ENCODE assay signal across 24 cellular contexts in genomic region chr14:92967346-92967926, GRCh38. TPM values are rescaled to one million over a fixed set of nuclear protein-coding genes. Genes with fewer than 3 reads are reported as not detected.
DNase-seq lines count a peak whose midpoint lies in the region; ATAC-seq, FAIRE-seq and TF ChIP-seq lines count a peak whose summit lies in the region.
"Had no signal": no experiment of that assay in that cellular context is flagged by ENCODE, and none has a peak within 500 bp of the region (broad histone marks: within the 10 kb centered on the region; RNA-seq: fewer than 3 reads in every experiment).

No MANE protein-coding gene starts in this region.

- no peak for TF ChIP-seq RAD21 in K562 (CRISPR knock-in tag; conservative IDR thresholded peaks at IDR 0.05 in 1 of 2, IDR thresholded peaks at IDR 0.05 in 1 of 2)

- TF ChIP-seq CTCF in K562 (IDR thresholded peaks at IDR 0.05 in 2 of 3, conservative IDR thresholded peaks at IDR 0.05 in 1 of 3; ENCODE audit: insufficient read depth in 2 of 3, low read depth in 1 of 3, low read length in 3 of 3) (no peak), fibroblast of the aortic adventitia (IDR thresholded peaks at IDR 0.05; ENCODE audit: insufficient read depth, low read length) (no peak)

- H3K9ac ChIP-seq in K562 (ENCODE audit: insufficient read depth in 1 of 2, low read depth in 2 of 2, low read length in 2 of 2), result no peak overlapping the region

- 93% methylated on average over 2 of the region's 2 CpGs for WGBS in K562 (ENCODE audit: insufficient coverage, low coverage, missing lambda C conversion rate)

- BruUV-seq in K562 (replicated peaks; lab: Mats Ljungman, UMichigan), result no TSS peak

- H3K4me3 ChIP-seq in K562 (no peak overlapping the region), fibroblast of the aortic adventitia (ENCODE audit: low read depth, low read length) (no peak overlapping the region)
- H3K4me3 ChIP-seq: SK-N-MC had no signal

- no peak for TF ChIP-seq POLR2A in K562 (conservative IDR thresholded peaks at IDR 0.05)

- H3K79me2 ChIP-seq in K562 (ENCODE audit: control insufficient read depth, insufficient read depth, low read length), result peaks cover 4% of the 10 kb centered on the region; the same call in 1 of the 3 replicates

- FAIRE-seq in K562 (lab: Jason Lieb, UNC), result no peak
- FAIRE-seq: GM12891 had no signal

- intact Hi-C loops in K562 (cut with micrococcal nuclease), result no loop called here

- H3K27me3 ChIP-seq in K562 (ENCODE audit: control insufficient read depth in 2 of 2, insufficient read depth in 2 of 2, low read length in 2 of 2), result no peaks in the 10 kb centered on the region

- DNase-seq in NCI-H446 treated with DMSO at 0.1 percent for 48 hours (lab: John Stamatoyannopoulos, UW) (peak; percentile 27), NCI-H446 (lab: John Stamatoyannopoulos, UW) (no peak), K562 (ENCODE audit: extremely low read depth in 1 of 4, low spot score in 3 of 4) (no peak), fibroblast of the aortic adventitia (ENCODE audit: low read depth) (peak; percentile 63), NCI-H2171 (lab: John Stamatoyannopoulos, UW) (no peak), NCI-H510A (lab: John Stamatoyannopoulos, UW) (no peak)
- DNase-seq: 8988T; Caco-2; CD4-positive, alpha-beta T cell; EL; GOT3; NCI-H1048; NCI-H1436; NCI-H2029; NCI-H748 treated with DMSO at 0.1 percent for 48 hours; OCI-M1; SHP77 had no signal

- H3K9me1 ChIP-seq in K562 (ENCODE audit: control insufficient read depth, insufficient read depth, low read length), result no peaks in the 10 kb centered on the region

- ATAC-seq in K562 (no peak), HG03571 (IDR thresholded peaks at IDR 0.05; ENCODE audit: unreplicated experiment) (no peak), HG03378 (IDR thresholded peaks at IDR 0.05; ENCODE audit: unreplicated experiment) (no peak)

- CTCF ChIA-PET in K562 (lab: Yijun Ruan, JAX; ENCODE audit: low intra/inter-chr PET ratio), result no interaction called here

- no peaks in the 10 kb centered on the region for H4K20me1 ChIP-seq in K562 (replicated peaks; ENCODE audit: control insufficient read depth, insufficient read depth, low read length)

- TF ChIP-seq EP300 in K562 (IDR thresholded peaks at IDR 0.05; ENCODE audit: low read length), result no peak

- no peak overlapping the region for H3K4me2 ChIP-seq in K562 (ENCODE audit: insufficient read depth, low read length)

- in situ Hi-C loops in K562 (cut with MboI), result no loop called here

- H3K9me3 ChIP-seq in K562 (replicated peaks; ENCODE audit: control insufficient read depth, insufficient read depth, low read depth, low read length), result no peaks in the 10 kb centered on the region
- H3K9me3 ChIP-seq: Caco-2 had no signal

- H3K4me1 ChIP-seq in K562 (replicated peaks in 1 of 2; ENCODE audit: control insufficient read depth in 2 of 2, insufficient read depth in 2 of 2, low read length in 2 of 2), result peaks cover 0 to 5% of the 10 kb centered on the region in 2 experiments; a peak in 1 of 5 replicates
- H3K4me1 ChIP-seq: Caco-2 had no signal

- H2AFZ ChIP-seq in K562 (ENCODE audit: low read depth, low read length), result no peak overlapping the region

- POLR2A ChIA-PET in K562 (lab: Yijun Ruan, JAX), result no interaction called here

- H3K27ac ChIP-seq in K562 (ENCODE audit: extremely low read depth, low read depth, low read length), result no peak overlapping the region
- H3K27ac ChIP-seq: SK-N-MC had no signal

- H3K36me3 ChIP-seq in K562 (ENCODE audit: control insufficient read depth, insufficient read depth, low read length), result no peaks in the 10 kb centered on the region

TF ChIP-seq in K562, 482 proteins besides CTCF, POLR2A, EP300 and RAD21:
- no peak for TF ChIP-seq MAFG (tag; conservative IDR thresholded peaks at IDR 0.05)
- peak; percentile 79 for TF ChIP-seq ZNF146 (CRISPR knock-in tag; IDR thresholded peaks at IDR 0.05; ENCODE audit: unreplicated experiment)
- TF ChIP-seq, protein P1, sequence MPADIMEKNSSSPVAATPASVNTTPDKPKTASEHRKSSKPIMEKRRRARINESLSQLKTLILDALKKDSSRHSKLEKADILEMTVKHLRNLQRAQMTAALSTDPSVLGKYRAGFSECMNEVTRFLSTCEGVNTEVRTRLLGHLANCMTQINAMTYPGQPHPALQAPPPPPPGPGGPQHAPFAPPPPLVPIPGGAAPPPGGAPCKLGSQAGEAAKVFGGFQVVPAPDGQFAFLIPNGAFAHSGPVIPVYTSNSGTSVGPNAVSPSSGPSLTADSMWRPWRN (IDR thresholded peaks at IDR 0.05; ENCODE audit: low read depth), result no peak
- no peak for TF ChIP-seq ZBTB43 (CRISPR knock-in tag; IDR thresholded peaks at IDR 0.05)
- TF ChIP-seq, protein P2, sequence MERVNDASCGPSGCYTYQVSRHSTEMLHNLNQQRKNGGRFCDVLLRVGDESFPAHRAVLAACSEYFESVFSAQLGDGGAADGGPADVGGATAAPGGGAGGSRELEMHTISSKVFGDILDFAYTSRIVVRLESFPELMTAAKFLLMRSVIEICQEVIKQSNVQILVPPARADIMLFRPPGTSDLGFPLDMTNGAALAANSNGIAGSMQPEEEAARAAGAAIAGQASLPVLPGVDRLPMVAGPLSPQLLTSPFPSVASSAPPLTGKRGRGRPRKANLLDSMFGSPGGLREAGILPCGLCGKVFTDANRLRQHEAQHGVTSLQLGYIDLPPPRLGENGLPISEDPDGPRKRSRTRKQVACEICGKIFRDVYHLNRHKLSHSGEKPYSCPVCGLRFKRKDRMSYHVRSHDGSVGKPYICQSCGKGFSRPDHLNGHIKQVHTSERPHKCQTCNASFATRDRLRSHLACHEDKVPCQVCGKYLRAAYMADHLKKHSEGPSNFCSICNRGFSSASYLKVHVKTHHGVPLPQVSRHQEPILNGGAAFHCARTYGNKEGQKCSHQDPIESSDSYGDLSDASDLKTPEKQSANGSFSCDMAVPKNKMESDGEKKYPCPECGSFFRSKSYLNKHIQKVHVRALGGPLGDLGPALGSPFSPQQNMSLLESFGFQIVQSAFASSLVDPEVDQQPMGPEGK (CRISPR knock-in tag; IDR thresholded peaks at IDR 0.05; ENCODE audit: borderline replicate concordance), result no peak
- TF ChIP-seq ATF1 (CRISPR knock-in tag; IDR thresholded peaks at IDR 0.05), result no peak
- TF ChIP-seq ATF1 (tag; IDR thresholded peaks at IDR 0.05), result no peak
- peak; percentile 23 for TF ChIP-seq RBM25 (IDR thresholded peaks at IDR 0.05; ENCODE audit: low read depth, low read length, severe bottlenecking)
- TF ChIP-seq ZNF699 (CRISPR knock-in tag; IDR thresholded peaks at IDR 0.05; ENCODE audit: insufficient replicate concordance), result no peak
- TF ChIP-seq ILK (tag; IDR thresholded peaks at IDR 0.05; ENCODE audit: borderline replicate concordance, low read depth), result no peak

RNA-seq across cellular contexts. Expression of gene CHGA, which starts 44.5 kb away (rescaled TPM):
- not detected in 2 replicates for total RNA-seq in K562 (2011; cell fraction: chromatin; rRNA removed; ENCODE audit: low replicate concordance)
- total RNA-seq in K562 (2011; cell fraction: nucleolus; rRNA removed), result not detected in 2 replicates
- total RNA-seq in K562 (2011; cell fraction: nucleoplasm; rRNA removed), result not detected in 2 replicates
- total RNA-seq in K562 (2014; rRNA removed) (not detected in 2 replicates), K562 (2014; rRNA removed; fragmentation: Illumina TruSeq; extraction: Trizol) (not detected in 2 replicates), K562 (2015; rRNA removed; fragmentation: Illumina TruSeq; extraction: Trizol) (not detected in 2 replicates), K562 (2021) (0.20 TPM in 1 of 2 replicates, not detected in the other), fibroblast of the aortic adventitia (ENCODE audit: low replicate concordance) (0.18 TPM in 1 of 2 replicates, not detected in the other)
- polyA plus RNA-seq in K562 (2011; rRNA removed) (not detected in 2 replicates), K562 (2014; fragmentation: Illumina TruSeq; extraction: Trizol) (not detected in 2 replicates), K562 (2014; fragmentation: Nextera tagmentation; extraction: Ambion mirVana) (not detected), K562 (2014; rRNA removed) (not detected in 2 replicates)
- polyA plus RNA-seq in K562 (2011; cell fraction: cytosol; rRNA removed), result not detected in 2 replicates
- polyA plus RNA-seq in K562 (2011; cell fraction: nucleus; rRNA removed), result not detected in 2 replicates
- polyA plus RNA-seq in K562 (2012), result not detected in 2 replicates
- not detected in 2 replicates for polyA minus RNA-seq in K562 (2011; rRNA and poly(A)+ RNA removed)
- polyA minus RNA-seq in K562 (2011; cell fraction: cytosol; rRNA and poly(A)+ RNA removed), result not detected in 2 replicates
- polyA minus RNA-seq in K562 (2011; cell fraction: nucleus; rRNA and poly(A)+ RNA removed), result not detected in 2 replicates
- total RNA-seq: Caco-2; CD4-positive, alpha-beta T cell; HT-29; RPMI7951 had no signal
- polyA plus RNA-seq: BJ had no signal

Comparison
In these comparisons a context has a peak if more than half of its experiments do, and no peak if none do; other contexts are left out.
1. DNase-seq: peak in NCI-H446 treated with DMSO at 0.1 percent for 48 hours (single experiment) and fibroblast of the aortic adventitia (single experiment); none in NCI-H446 (0 of 2), K562 (0 of 4), NCI-H2171 (single experiment) and NCI-H510A (single experiment).